1 cellular context compared by ENCODE assay signal in the genomic region with DNA sequence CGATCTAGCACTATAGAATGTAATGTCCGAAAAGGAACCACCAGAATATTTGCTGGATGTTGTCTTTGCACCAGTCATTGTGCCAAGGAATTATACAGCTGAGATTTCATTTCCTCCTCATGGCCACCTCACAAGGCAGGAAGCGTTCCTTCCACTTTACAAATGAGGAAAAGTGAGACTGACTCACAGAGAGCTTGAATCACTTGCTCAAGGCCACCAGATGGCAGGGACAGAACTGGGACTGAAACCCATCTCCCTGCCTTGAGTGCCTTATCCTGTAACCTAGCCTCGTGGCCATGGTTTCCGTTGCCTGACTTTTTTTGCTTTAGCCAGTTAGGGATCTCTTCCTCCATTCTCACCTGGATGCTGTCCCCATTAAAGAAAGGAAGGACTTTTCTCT.
TF ChIP-seq lines count a peak whose summit lies in the region.

No MANE protein-coding gene starts in this region.

TF ChIP-seq in WTC11, 78 proteins besides CTCF, POLR2A, EP300 and RAD21 (continued from another document):
- TF ChIP-seq, protein P1, sequence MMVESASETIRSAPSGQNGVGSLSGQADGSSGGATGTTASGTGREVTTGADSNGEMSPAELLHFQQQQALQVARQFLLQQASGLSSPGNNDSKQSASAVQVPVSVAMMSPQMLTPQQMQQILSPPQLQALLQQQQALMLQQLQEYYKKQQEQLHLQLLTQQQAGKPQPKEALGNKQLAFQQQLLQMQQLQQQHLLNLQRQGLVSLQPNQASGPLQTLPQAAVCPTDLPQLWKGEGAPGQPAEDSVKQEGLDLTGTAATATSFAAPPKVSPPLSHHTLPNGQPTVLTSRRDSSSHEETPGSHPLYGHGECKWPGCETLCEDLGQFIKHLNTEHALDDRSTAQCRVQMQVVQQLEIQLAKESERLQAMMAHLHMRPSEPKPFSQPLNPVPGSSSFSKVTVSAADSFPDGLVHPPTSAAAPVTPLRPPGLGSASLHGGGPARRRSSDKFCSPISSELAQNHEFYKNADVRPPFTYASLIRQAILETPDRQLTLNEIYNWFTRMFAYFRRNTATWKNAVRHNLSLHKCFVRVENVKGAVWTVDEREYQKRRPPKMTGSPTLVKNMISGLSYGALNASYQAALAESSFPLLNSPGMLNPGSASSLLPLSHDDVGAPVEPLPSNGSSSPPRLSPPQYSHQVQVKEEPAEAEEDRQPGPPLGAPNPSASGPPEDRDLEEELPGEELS (CRISPR knock-in tag; IDR thresholded peaks at IDR 0.05), result no peak
- TF ChIP-seq ZNF416 (CRISPR knock-in tag; IDR thresholded peaks at IDR 0.05), result no peak
- TF ChIP-seq, protein P2, sequence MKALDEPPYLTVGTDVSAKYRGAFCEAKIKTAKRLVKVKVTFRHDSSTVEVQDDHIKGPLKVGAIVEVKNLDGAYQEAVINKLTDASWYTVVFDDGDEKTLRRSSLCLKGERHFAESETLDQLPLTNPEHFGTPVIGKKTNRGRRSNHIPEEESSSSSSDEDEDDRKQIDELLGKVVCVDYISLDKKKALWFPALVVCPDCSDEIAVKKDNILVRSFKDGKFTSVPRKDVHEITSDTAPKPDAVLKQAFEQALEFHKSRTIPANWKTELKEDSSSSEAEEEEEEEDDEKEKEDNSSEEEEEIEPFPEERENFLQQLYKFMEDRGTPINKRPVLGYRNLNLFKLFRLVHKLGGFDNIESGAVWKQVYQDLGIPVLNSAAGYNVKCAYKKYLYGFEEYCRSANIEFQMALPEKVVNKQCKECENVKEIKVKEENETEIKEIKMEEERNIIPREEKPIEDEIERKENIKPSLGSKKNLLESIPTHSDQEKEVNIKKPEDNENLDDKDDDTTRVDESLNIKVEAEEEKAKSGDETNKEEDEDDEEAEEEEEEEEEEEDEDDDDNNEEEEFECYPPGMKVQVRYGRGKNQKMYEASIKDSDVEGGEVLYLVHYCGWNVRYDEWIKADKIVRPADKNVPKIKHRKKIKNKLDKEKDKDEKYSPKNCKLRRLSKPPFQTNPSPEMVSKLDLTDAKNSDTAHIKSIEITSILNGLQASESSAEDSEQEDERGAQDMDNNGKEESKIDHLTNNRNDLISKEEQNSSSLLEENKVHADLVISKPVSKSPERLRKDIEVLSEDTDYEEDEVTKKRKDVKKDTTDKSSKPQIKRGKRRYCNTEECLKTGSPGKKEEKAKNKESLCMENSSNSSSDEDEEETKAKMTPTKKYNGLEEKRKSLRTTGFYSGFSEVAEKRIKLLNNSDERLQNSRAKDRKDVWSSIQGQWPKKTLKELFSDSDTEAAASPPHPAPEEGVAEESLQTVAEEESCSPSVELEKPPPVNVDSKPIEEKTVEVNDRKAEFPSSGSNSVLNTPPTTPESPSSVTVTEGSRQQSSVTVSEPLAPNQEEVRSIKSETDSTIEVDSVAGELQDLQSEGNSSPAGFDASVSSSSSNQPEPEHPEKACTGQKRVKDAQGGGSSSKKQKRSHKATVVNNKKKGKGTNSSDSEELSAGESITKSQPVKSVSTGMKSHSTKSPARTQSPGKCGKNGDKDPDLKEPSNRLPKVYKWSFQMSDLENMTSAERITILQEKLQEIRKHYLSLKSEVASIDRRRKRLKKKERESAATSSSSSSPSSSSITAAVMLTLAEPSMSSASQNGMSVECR (CRISPR knock-in tag; IDR thresholded peaks at IDR 0.05; ENCODE audit: borderline replicate concordance), result no peak
- TF ChIP-seq, protein P3, sequence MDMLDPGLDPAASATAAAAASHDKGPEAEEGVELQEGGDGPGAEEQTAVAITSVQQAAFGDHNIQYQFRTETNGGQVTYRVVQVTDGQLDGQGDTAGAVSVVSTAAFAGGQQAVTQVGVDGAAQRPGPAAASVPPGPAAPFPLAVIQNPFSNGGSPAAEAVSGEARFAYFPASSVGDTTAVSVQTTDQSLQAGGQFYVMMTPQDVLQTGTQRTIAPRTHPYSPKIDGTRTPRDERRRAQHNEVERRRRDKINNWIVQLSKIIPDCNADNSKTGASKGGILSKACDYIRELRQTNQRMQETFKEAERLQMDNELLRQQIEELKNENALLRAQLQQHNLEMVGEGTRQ (CRISPR knock-in tag; IDR thresholded peaks at IDR 0.05), result no peak
- TF ChIP-seq, protein P4, sequence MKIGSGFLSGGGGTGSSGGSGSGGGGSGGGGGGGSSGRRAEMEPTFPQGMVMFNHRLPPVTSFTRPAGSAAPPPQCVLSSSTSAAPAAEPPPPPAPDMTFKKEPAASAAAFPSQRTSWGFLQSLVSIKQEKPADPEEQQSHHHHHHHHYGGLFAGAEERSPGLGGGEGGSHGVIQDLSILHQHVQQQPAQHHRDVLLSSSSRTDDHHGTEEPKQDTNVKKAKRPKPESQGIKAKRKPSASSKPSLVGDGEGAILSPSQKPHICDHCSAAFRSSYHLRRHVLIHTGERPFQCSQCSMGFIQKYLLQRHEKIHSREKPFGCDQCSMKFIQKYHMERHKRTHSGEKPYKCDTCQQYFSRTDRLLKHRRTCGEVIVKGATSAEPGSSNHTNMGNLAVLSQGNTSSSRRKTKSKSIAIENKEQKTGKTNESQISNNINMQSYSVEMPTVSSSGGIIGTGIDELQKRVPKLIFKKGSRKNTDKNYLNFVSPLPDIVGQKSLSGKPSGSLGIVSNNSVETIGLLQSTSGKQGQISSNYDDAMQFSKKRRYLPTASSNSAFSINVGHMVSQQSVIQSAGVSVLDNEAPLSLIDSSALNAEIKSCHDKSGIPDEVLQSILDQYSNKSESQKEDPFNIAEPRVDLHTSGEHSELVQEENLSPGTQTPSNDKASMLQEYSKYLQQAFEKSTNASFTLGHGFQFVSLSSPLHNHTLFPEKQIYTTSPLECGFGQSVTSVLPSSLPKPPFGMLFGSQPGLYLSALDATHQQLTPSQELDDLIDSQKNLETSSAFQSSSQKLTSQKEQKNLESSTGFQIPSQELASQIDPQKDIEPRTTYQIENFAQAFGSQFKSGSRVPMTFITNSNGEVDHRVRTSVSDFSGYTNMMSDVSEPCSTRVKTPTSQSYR (CRISPR knock-in tag; IDR thresholded peaks at IDR 0.05), result no peak
- no peak for TF ChIP-seq TP53 (CRISPR knock-in tag; IDR thresholded peaks at IDR 0.05)
- TF ChIP-seq, protein P5, sequence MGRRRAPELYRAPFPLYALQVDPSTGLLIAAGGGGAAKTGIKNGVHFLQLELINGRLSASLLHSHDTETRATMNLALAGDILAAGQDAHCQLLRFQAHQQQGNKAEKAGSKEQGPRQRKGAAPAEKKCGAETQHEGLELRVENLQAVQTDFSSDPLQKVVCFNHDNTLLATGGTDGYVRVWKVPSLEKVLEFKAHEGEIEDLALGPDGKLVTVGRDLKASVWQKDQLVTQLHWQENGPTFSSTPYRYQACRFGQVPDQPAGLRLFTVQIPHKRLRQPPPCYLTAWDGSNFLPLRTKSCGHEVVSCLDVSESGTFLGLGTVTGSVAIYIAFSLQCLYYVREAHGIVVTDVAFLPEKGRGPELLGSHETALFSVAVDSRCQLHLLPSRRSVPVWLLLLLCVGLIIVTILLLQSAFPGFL (CRISPR knock-in tag; IDR thresholded peaks at IDR 0.05; ENCODE audit: borderline replicate concordance), result no peak
- no peak for TF ChIP-seq OVOL2 (CRISPR knock-in tag; IDR thresholded peaks at IDR 0.05; ENCODE audit: borderline replicate concordance)
- TF ChIP-seq, protein P6, sequence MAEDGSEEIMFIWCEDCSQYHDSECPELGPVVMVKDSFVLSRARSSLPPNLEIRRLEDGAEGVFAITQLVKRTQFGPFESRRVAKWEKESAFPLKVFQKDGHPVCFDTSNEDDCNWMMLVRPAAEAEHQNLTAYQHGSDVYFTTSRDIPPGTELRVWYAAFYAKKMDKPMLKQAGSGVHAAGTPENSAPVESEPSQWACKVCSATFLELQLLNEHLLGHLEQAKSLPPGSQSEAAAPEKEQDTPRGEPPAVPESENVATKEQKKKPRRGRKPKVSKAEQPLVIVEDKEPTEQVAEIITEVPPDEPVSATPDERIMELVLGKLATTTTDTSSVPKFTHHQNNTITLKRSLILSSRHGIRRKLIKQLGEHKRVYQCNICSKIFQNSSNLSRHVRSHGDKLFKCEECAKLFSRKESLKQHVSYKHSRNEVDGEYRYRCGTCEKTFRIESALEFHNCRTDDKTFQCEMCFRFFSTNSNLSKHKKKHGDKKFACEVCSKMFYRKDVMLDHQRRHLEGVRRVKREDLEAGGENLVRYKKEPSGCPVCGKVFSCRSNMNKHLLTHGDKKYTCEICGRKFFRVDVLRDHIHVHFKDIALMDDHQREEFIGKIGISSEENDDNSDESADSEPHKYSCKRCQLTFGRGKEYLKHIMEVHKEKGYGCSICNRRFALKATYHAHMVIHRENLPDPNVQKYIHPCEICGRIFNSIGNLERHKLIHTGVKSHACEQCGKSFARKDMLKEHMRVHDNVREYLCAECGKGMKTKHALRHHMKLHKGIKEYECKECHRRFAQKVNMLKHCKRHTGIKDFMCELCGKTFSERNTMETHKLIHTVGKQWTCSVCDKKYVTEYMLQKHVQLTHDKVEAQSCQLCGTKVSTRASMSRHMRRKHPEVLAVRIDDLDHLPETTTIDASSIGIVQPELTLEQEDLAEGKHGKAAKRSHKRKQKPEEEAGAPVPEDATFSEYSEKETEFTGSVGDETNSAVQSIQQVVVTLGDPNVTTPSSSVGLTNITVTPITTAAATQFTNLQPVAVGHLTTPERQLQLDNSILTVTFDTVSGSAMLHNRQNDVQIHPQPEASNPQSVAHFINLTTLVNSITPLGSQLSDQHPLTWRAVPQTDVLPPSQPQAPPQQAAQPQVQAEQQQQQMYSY (CRISPR knock-in tag; IDR thresholded peaks at IDR 0.05), result no peak
- TF ChIP-seq, protein P7, sequence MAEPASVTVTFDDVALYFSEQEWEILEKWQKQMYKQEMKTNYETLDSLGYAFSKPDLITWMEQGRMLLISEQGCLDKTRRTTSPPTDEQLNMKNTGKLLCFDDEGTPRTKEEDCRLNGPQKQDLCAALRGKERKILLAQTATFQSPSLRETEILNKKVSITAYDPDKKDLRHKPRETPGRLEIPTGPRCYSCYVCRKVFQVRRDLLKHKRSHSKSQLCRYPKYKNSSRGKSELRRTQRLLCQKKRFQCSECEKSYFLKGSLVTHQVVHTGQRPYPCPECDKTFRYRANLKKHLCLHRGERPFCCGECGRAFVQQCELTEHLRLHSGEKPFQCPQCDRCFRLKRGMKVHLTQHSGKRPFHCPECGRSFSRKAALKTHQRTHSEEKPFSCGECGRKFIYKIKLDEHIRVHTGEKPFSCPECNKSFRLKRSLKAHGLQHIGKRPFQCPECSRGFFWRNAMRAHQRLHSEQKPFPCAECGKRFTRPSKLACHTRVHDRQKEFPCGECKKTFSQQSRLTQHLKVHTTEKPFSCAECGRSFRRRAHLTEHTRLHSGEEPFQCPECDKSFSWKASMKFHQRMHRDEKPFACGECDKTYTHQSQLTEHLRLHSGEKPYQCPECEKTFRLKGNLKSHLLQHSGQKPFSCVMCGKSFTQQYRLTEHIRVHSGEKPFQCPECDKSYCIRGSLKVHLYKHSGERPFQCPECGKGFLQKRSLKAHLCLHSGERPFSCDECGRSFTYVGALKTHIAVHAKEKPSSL (CRISPR knock-in tag; conservative IDR thresholded peaks at IDR 0.05), result no peak
- TF ChIP-seq SMAD4 (CRISPR knock-in tag; IDR thresholded peaks at IDR 0.05), result no peak
